21 cellular contexts compared by ENCODE assay signal in the genomic region with DNA sequence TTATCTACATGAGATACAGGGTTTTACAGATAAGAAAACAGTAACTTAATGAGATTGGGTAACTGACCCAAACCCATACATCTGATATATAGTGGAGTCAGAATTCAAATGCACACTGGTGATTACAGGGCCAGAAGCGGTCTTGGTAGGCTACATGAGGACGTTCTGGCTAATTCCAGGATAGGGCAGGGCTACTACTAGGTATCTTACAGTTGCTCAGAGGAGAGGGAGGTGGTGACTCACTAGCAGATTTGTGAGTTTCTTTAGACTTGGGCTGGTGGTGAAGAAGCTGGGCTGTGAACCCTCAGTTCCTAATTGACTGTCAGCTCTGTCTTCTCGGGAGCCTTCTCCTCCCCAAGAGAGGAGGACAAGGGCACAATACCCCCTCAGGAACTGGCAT. TPM values are rescaled to one million over a fixed set of nuclear protein-coding genes. Genes with fewer than 3 reads are reported as not detected.
DNase-seq lines count a peak whose midpoint lies in the region; ATAC-seq, FAIRE-seq and TF ChIP-seq lines count a peak whose summit lies in the region.
"Had no signal": no experiment of that assay in that cellular context is flagged by ENCODE, and none has a peak within 500 bp of the region (broad histone marks: within the 10 kb centered on the region; RNA-seq: fewer than 3 reads in every experiment).

No MANE protein-coding gene starts in this region.

- H3K27ac ChIP-seq in cardiac muscle cell (peak overlapping the region; percentile 43), keratinocyte (ENCODE audit: control insufficient read depth, insufficient read depth, low read length) (no peak overlapping the region)

- peak overlapping the region; percentile 11 for H3K4me2 ChIP-seq in keratinocyte (ENCODE audit: control insufficient read depth, extremely low read depth, insufficient read depth, low read depth, low read length)
- H3K4me2 ChIP-seq: GM23338 had no signal

- H3K9me1 ChIP-seq in keratinocyte (ENCODE audit: control insufficient read depth, extremely low read depth, insufficient read depth, low read length): no peaks in the 10 kb centered on the region

- no peak for ATAC-seq in Right ventricle myocardium inferior
- no peak for ATAC-seq in GM19452 (IDR thresholded peaks at IDR 0.05; ENCODE audit: unreplicated experiment)
- no peak for ATAC-seq in HG02571 (IDR thresholded peaks at IDR 0.05; ENCODE audit: unreplicated experiment)
- no peak for ATAC-seq in HG03520 (IDR thresholded peaks at IDR 0.05; ENCODE audit: unreplicated experiment)
- ATAC-seq: GM23338 had no signal

- dilution Hi-C loops in keratinocyte (cut with MboI; ENCODE audit: extremely low pct_ligation_motif_present, low sequenced_read_pairs): no loop called here

- H3K27me3 ChIP-seq in cardiac muscle cell (no peaks in the 10 kb centered on the region), bronchial epithelial cell (ENCODE audit: control insufficient read depth, insufficient read depth, low read length) (no peaks in the 10 kb centered on the region), keratinocyte (ENCODE audit: control insufficient read depth, extremely low read depth, insufficient read depth, low read length) (no peaks in the 10 kb centered on the region)
- H3K27me3 ChIP-seq: BE2C had no signal

- H3K4me1 ChIP-seq in cardiac muscle cell (ENCODE audit: low read depth): peaks cover 7% of the 10 kb centered on the region
- H3K4me1 ChIP-seq in keratinocyte (ENCODE audit: control insufficient read depth, extremely low read depth, insufficient read depth, low read length): peaks cover 29% of the 10 kb centered on the region
- H3K4me1 ChIP-seq: BE2C had no signal

- H3K36me3 ChIP-seq in cardiac muscle cell (peaks cover 2% of the 10 kb centered on the region), bronchial epithelial cell (ENCODE audit: control insufficient read depth, insufficient read depth, low read length) (peaks cover 3% of the 10 kb centered on the region), keratinocyte (ENCODE audit: control insufficient read depth in 2 of 2, extremely low read depth in 1 of 2, insufficient read depth in 2 of 2, low read length in 2 of 2) (peaks cover 0 to 2% of the 10 kb centered on the region in 2 experiments)
- H3K36me3 ChIP-seq: BE2C had no signal

- TF ChIP-seq CTCF in cardiac muscle cell (IDR thresholded peaks at IDR 0.05; ENCODE audit: low read depth, low read length) (no peak), bronchial epithelial cell (IDR thresholded peaks at IDR 0.05; ENCODE audit: insufficient read depth, low read length, severe bottlenecking) (no peak), keratinocyte (optimal IDR thresholded peaks at IDR 0.05 in 1 of 3, IDR thresholded peaks at IDR 0.05 in 1 of 3, conservative IDR thresholded peaks at IDR 0.05 in 1 of 3; ENCODE audit: extremely low read depth in 1 of 3, insufficient read depth in 2 of 3, low read length in 3 of 3) (no peak)

- FAIRE-seq in bronchial epithelial cell (lab: Jason Lieb, UNC) (no peak), keratinocyte (lab: Jason Lieb, UNC) (no peak)

- H4K20me1 ChIP-seq in keratinocyte (ENCODE audit: control insufficient read depth, extremely low read depth, insufficient read depth, low read length): no peaks in the 10 kb centered on the region

- H2AFZ ChIP-seq in keratinocyte (ENCODE audit: control insufficient read depth, low read length): no peak overlapping the region
- H2AFZ ChIP-seq: GM23338 had no signal

- H3K9ac ChIP-seq in keratinocyte (ENCODE audit: control insufficient read depth, extremely low read depth, insufficient read depth, low read length): no peak overlapping the region

- H3K4me3 ChIP-seq in cardiac muscle cell (no peak overlapping the region), bronchial epithelial cell (ENCODE audit: low read depth, low read length) (no peak overlapping the region), keratinocyte (ENCODE audit: control insufficient read depth in 2 of 3, extremely low read depth in 1 of 3, insufficient read depth in 2 of 3, low read depth in 1 of 3, low read length in 3 of 3) (no peak overlapping the region)
- H3K4me3 ChIP-seq: GM23338 had no signal

- no peaks in the 10 kb centered on the region for H3K79me2 ChIP-seq in keratinocyte (ENCODE audit: control insufficient read depth, insufficient read depth, low read length)

- no peaks in the 10 kb centered on the region for H3K9me3 ChIP-seq in cardiac muscle cell (ENCODE audit: low read depth)
- no peaks in the 10 kb centered on the region for H3K9me3 ChIP-seq in keratinocyte (ENCODE audit: control insufficient read depth, low read depth, low read length)
- H3K9me3 ChIP-seq: BE2C had no signal

- intact Hi-C loops in Right ventricle myocardium inferior (cut with DNase I): no loop called here

- DNase-seq in cardiac muscle cell (ENCODE audit: low read depth in 1 of 2, low spot score in 1 of 2): peak in 1 of 2 donors; percentile 24
- no peak for DNase-seq in Right ventricle myocardium inferior (ENCODE audit: missing footprints)
- peak; percentile 64 for DNase-seq in bronchial epithelial cell (ENCODE audit: low read depth)
- DNase-seq in keratinocyte (ENCODE audit: low read depth, low spot score): no peak
- DNase-seq in iPS-NIHi11 (ENCODE audit: low spot score): no peak
- DNase-seq: BE2C; CD4-positive, CD25-positive, alpha-beta regulatory T cell; COR-L47; GDM1; HCEC 1CT; MM.1S; NCI-H1092; NCI-H1436 treated with DMSO at 0.1 percent for 48 hours; NCI-H2029 treated with DMSO at 0.1 percent for 48 hours; NCI-H2171; NCI-H446; NCI-H526 treated with DMSO at 0.1 percent for 48 hours had no signal

RNA-seq across cellular contexts. Expression of a gene that starts 21.4 kb away (rescaled TPM):
- total RNA-seq in cardiac muscle cell (42.4 and 48.8 TPM in 2 replicates), Right ventricle myocardium inferior (31.9 TPM), bronchial epithelial cell (55.0 and 92.9 TPM in 2 replicates)
- polyA plus RNA-seq in cardiac muscle cell (20.6 and 27.6 TPM in 2 replicates), keratinocyte (62.3 to 81.3 TPM (median 78.1 TPM) in 3 replicates)
- 96.9 TPM for polyA plus RNA-seq in keratinocyte (2011; ENCODE audit: low read depth)
- 63.6 and 81.2 TPM in 2 replicates for polyA plus RNA-seq in keratinocyte (2011; cell fraction: cytosol; rRNA removed)
- 91.5 and 96.1 TPM in 2 replicates for polyA plus RNA-seq in keratinocyte (2011; cell fraction: nucleus; rRNA removed)
- 65.7 and 83.3 TPM in 2 replicates for polyA plus RNA-seq in keratinocyte (2012; ENCODE audit: low replicate concordance)
- 61.7 to 104 TPM (median 86.0 TPM) in 3 replicates for polyA minus RNA-seq in keratinocyte
- 66.6 TPM for polyA minus RNA-seq in keratinocyte (2011; cell fraction: cytosol; rRNA and poly(A)+ RNA removed)
- polyA minus RNA-seq in keratinocyte (2011; cell fraction: nucleus; rRNA and poly(A)+ RNA removed): 58.0 and 84.1 TPM in 2 replicates

RNA-seq across cellular contexts. Expression of a gene that starts 36.8 kb away (rescaled TPM):
- total RNA-seq in cardiac muscle cell: 50.9 and 78.7 TPM in 2 replicates
- polyA plus RNA-seq in cardiac muscle cell: 26.1 and 46.7 TPM in 2 replicates
- total RNA-seq in Right ventricle myocardium inferior: 8.7 TPM
- total RNA-seq in bronchial epithelial cell: 20.8 and 24.7 TPM in 2 replicates
- polyA plus RNA-seq in keratinocyte: 12.3 to 32.3 TPM (median 19.5 TPM) in 3 replicates
- 4.8 TPM for polyA plus RNA-seq in keratinocyte (2011; ENCODE audit: low read depth)
- 16.5 and 17.1 TPM in 2 replicates for polyA plus RNA-seq in keratinocyte (2011; cell fraction: cytosol; rRNA removed)
- polyA plus RNA-seq in keratinocyte (2011; cell fraction: nucleus; rRNA removed): 26.7 and 37.8 TPM in 2 replicates
- 6.4 and 20.6 TPM in 2 replicates for polyA plus RNA-seq in keratinocyte (2012; ENCODE audit: low replicate concordance)
- 7.7 to 24.5 TPM (median 16.0 TPM) in 3 replicates for polyA minus RNA-seq in keratinocyte
- polyA minus RNA-seq in keratinocyte (2011; cell fraction: cytosol; rRNA and poly(A)+ RNA removed): 12.9 TPM
- polyA minus RNA-seq in keratinocyte (2011; cell fraction: nucleus; rRNA and poly(A)+ RNA removed): 6.9 and 15.4 TPM in 2 replicates

RNA-seq across cellular contexts. Expression of a gene that starts 43.2 kb away (rescaled TPM):
- 1.1 TPM in 1 of 2 replicates, not detected in the other for total RNA-seq in cardiac muscle cell
- 0.21 and 0.62 TPM in 2 replicates for polyA plus RNA-seq in cardiac muscle cell
- total RNA-seq in Right ventricle myocardium inferior: 0.84 TPM
- total RNA-seq in bronchial epithelial cell: 1.3 and 3.6 TPM in 2 replicates
- 2.8 to 5.0 TPM (median 4.4 TPM) in 3 replicates for polyA plus RNA-seq in keratinocyte
- polyA plus RNA-seq in keratinocyte (2011; ENCODE audit: low read depth): 3.3 TPM
- polyA plus RNA-seq in keratinocyte (2011; cell fraction: cytosol; rRNA removed): 1.0 and 1.7 TPM in 2 replicates
- 33.5 and 45.6 TPM in 2 replicates for polyA plus RNA-seq in keratinocyte (2011; cell fraction: nucleus; rRNA removed)
- 1.9 and 6.0 TPM in 2 replicates for polyA plus RNA-seq in keratinocyte (2012; ENCODE audit: low replicate concordance)
- polyA minus RNA-seq in keratinocyte: 1.3 to 5.6 TPM (median 5.4 TPM) in 3 replicates
- not detected for polyA minus RNA-seq in keratinocyte (2011; cell fraction: cytosol; rRNA and poly(A)+ RNA removed)
- 6.0 and 17.3 TPM in 2 replicates for polyA minus RNA-seq in keratinocyte (2011; cell fraction: nucleus; rRNA and poly(A)+ RNA removed)
- polyA plus RNA-seq: GM23338 had no signal
